Comparison of ENCODE assay signal across 17 cellular contexts in genomic region chr4:28555851-28556250, GRCh38.
A peak's percentile ranks its signal among the peaks of the same experiment; 100 is the strongest.
DNase-seq lines count a peak whose midpoint lies in the region; ATAC-seq and TF ChIP-seq lines count a peak whose summit lies in the region.
"Had no signal": no experiment of that assay in that cellular context is flagged by ENCODE, and none has a peak within 500 bp of the region (broad histone marks: within the 10 kb centered on the region; RNA-seq: fewer than 3 reads in every experiment).

No MANE protein-coding gene starts in this region.

- H3K27me3 ChIP-seq in PC-3 (ENCODE audit: low read length), result no peaks in the 10 kb centered on the region
- H3K27me3 ChIP-seq: SJSA1 had no signal

- no peak overlapping the region for H2AFZ ChIP-seq in PC-3 (ENCODE audit: low read length)
- H2AFZ ChIP-seq: GM23338 had no signal

- H3K79me2 ChIP-seq in PC-3 (ENCODE audit: low read length), result no peaks in the 10 kb centered on the region

- DNase-seq in PC-3 (peak; percentile 47), choroid plexus epithelial cell (ENCODE audit: low read depth) (peak; percentile 13), hepatic stellate cell (ENCODE audit: low spot score) (peak; percentile 12), smooth muscle cell of the brain vasculature (ENCODE audit: low read depth, low spot score) (peak; percentile 1), foreskin fibroblast (no peak), NCI-H1930 (lab: John Stamatoyannopoulos, UW) (no peak)
- DNase-seq in activated T-cell treated with anti-CD3 and anti-CD28 coated beads, Interleukin-2, amount 50 U/mL, for 4 hours, result no peak
- DNase-seq: COR-L47, NCI-H1048, NCI-H2107, NCI-H226, NCI-H526 had no signal

- POLR2A ChIA-PET in PC-3 (lab: Charles Lee; ENCODE audit: unreplicated experiment), result no interaction called here

- intact Hi-C loops in PC-3 (cut with micrococcal nuclease), result no loop called here

- no peak overlapping the region for H3K4me3 ChIP-seq in PC-3 (ENCODE audit: low read length)
- no peak overlapping the region for H3K4me3 ChIP-seq in choroid plexus epithelial cell (ENCODE audit: low read depth, low read length)
- no peak overlapping the region for H3K4me3 ChIP-seq in foreskin fibroblast (ENCODE audit: low read depth in 1 of 2, low read length in 2 of 2)
- H3K4me3 ChIP-seq: GM23338, K562, SJSA1 had no signal

- ATAC-seq in PC-3 (no peak; the same call in 1 of the 2 replicates), GM21737 (IDR thresholded peaks at IDR 0.05; ENCODE audit: unreplicated experiment) (no peak)
- no peak for ATAC-seq in activated T-cell treated with anti-CD3 and anti-CD28 coated beads, Interleukin-2, amount 50 U/mL, for 4 hours
- ATAC-seq: GM23338, K562 had no signal

- CTCF ChIA-PET in PC-3 (lab: Charles Lee), result no interaction called here

- H3K9me3 ChIP-seq in PC-3 (ENCODE audit: low read length), result no peaks in the 10 kb centered on the region
- H3K9me3 ChIP-seq: SJSA1 had no signal

- H3F3A ChIP-seq in PC-3 (ENCODE audit: low read length, unreplicated experiment), result no peaks in the 10 kb centered on the region

- H3K9me2 ChIP-seq in PC-3 (replicated peaks; ENCODE audit: low read length), result no peaks in the 10 kb centered on the region

- H4K20me1 ChIP-seq in PC-3 (ENCODE audit: low read length), result no peaks in the 10 kb centered on the region

- no peak overlapping the region for H3K4me3 Mint-ChIP-seq in activated T-cell treated with anti-CD3 and anti-CD28 coated beads, Interleukin-2, amount 50 U/mL, for 4 hours
- H3K4me3 Mint-ChIP-seq: GM23338 had no signal

- H3K4me1 ChIP-seq in PC-3 (ENCODE audit: insufficient read depth, low read length), result peaks cover 10% of the 10 kb centered on the region; the same call in 1 of the 2 replicates
- H3K4me1 ChIP-seq: SJSA1 had no signal

- H3K36me3 ChIP-seq in PC-3 (ENCODE audit: low read depth, low read length), result no peaks in the 10 kb centered on the region
- H3K36me3 ChIP-seq: SJSA1 had no signal

- H3K9me3 Mint-ChIP-seq in activated T-cell treated with anti-CD3 and anti-CD28 coated beads, Interleukin-2, amount 50 U/mL, for 4 hours, result peaks cover 13% of the 10 kb centered on the region

- no peaks in the 10 kb centered on the region for H3K36me3 Mint-ChIP-seq in activated T-cell treated with anti-CD3 and anti-CD28 coated beads, Interleukin-2, amount 50 U/mL, for 4 hours (ENCODE audit: insufficient read depth)

- TF ChIP-seq CTCF in PC-3 (conservative IDR thresholded peaks at IDR 0.05; ENCODE audit: low read depth, low read length) (no peak), choroid plexus epithelial cell (conservative IDR thresholded peaks at IDR 0.05; ENCODE audit: low read depth, low read length) (no peak), foreskin fibroblast (IDR thresholded peaks at IDR 0.05; ENCODE audit: low read depth, low read length) (no peak)

- no peaks in the 10 kb centered on the region for H3K27me3 Mint-ChIP-seq in activated T-cell treated with anti-CD3 and anti-CD28 coated beads, Interleukin-2, amount 50 U/mL, for 4 hours (ENCODE audit: low read depth)

- no peaks in the 10 kb centered on the region for H3K4me1 Mint-ChIP-seq in activated T-cell treated with anti-CD3 and anti-CD28 coated beads, Interleukin-2, amount 50 U/mL, for 4 hours (ENCODE audit: low read depth)
- H3K4me1 Mint-ChIP-seq: GM23338 had no signal

- BruUV-seq in PC-3 (replicated peaks; lab: Mats Ljungman, UMichigan), result no TSS peak

- no peak overlapping the region for H3K9ac ChIP-seq in PC-3 (ENCODE audit: low read length)

- no peak overlapping the region for H3K27ac ChIP-seq in PC-3 (ENCODE audit: low read length)
- H3K27ac ChIP-seq: C4-2B, SJSA1 had no signal

- no peak overlapping the region for H3K4me2 ChIP-seq in PC-3 (ENCODE audit: low read length)
- H3K4me2 ChIP-seq: GM23338 had no signal

Comparison
In these comparisons a context has a peak if more than half of its experiments do, and no peak if none do; other contexts are left out.
1. DNase-seq: peak in PC-3 (single experiment), choroid plexus epithelial cell (single experiment), hepatic stellate cell (single experiment) and smooth muscle cell of the brain vasculature (single experiment); none in activated T-cell treated with anti-CD3 and anti-CD28 coated beads, Interleukin-2, amount 50 U/mL, for 4 hours (single experiment), foreskin fibroblast (0 of 2) and NCI-H1930 (0 of 2).